Comparison of ENCODE assay signal across 23 cellular contexts in genomic region chr22:36267896-36268485, GRCh38.
"Had no signal": no experiment of that assay in that cellular context is flagged by ENCODE, and none has a peak within 500 bp of the region (broad histone marks: within the 10 kb centered on the region; RNA-seq: fewer than 3 reads in every experiment).

No MANE protein-coding gene starts in this region.

- H3K9me3 Mint-ChIP-seq: naive B cell; stimulated activated naive B cell treated with anti-CD40 and anti-IgM and Interleukin-4, amounts not matched to agents 10 μg/mL and 1 μg/mL and 100 μg/mL, for 72 hours; stimulated activated naive CD8-positive, alpha-beta T cell treated with anti-CD3 and anti-CD28 coated beads, Interleukin-15, amount 100 ng/mL, for 72 hours had no signal

- H3K27ac Mint-ChIP-seq: nephron progenitor cell; stimulated activated naive B cell treated with anti-CD40 and anti-IgM and Interleukin-4, amounts not matched to agents 10 μg/mL and 1 μg/mL and 100 μg/mL, for 72 hours had no signal

- H3K4me1 Mint-ChIP-seq: naive B cell; stimulated activated naive B cell treated with anti-CD40 and anti-IgM and Interleukin-4, amounts not matched to agents 10 μg/mL and 1 μg/mL and 100 μg/mL, for 72 hours; stimulated activated naive CD8-positive, alpha-beta T cell treated with anti-CD3 and anti-CD28 coated beads, Interleukin-15, amount 100 ng/mL, for 72 hours had no signal

- H3K4me2 ChIP-seq: hepatocyte had no signal

- H3K27me3 Mint-ChIP-seq: naive B cell; stimulated activated naive B cell treated with anti-CD40 and anti-IgM and Interleukin-4, amounts not matched to agents 10 μg/mL and 1 μg/mL and 100 μg/mL, for 72 hours; stimulated activated naive CD8-positive, alpha-beta T cell treated with anti-CD3 and anti-CD28 coated beads, Interleukin-15, amount 100 ng/mL, for 72 hours had no signal

- H3K4me3 ChIP-seq: dorsolateral prefrontal cortex, hepatocyte, lung, spleen, thoracic aorta had no signal

- ATAC-seq: left cardiac atrium; left ventricle myocardium superior; sciatic nerve; stimulated activated naive B cell treated with anti-CD40 and anti-IgM and Interleukin-4, amounts not matched to agents 10 μg/mL and 1 μg/mL and 100 μg/mL, for 72 hours; stimulated activated naive CD8-positive, alpha-beta T cell treated with anti-CD3 and anti-CD28 coated beads, Interleukin-15, amount 100 ng/mL, for 72 hours had no signal

- H3K9me3 ChIP-seq: neutrophil, spleen, thoracic aorta had no signal

- H2AFZ ChIP-seq: hepatocyte had no signal

- H3K4me3 Mint-ChIP-seq: naive B cell; nephron progenitor cell; stimulated activated naive B cell treated with anti-CD40 and anti-IgM and Interleukin-4, amounts not matched to agents 10 μg/mL and 1 μg/mL and 100 μg/mL, for 72 hours; stimulated activated naive CD8-positive, alpha-beta T cell treated with anti-CD3 and anti-CD28 coated beads, Interleukin-15, amount 100 ng/mL, for 72 hours had no signal

- H3K79me2 ChIP-seq: hepatocyte had no signal

- DNase-seq: cortex of kidney; dorsolateral prefrontal cortex; effector CD8-positive, alpha-beta T cell; foreskin melanocyte; kidney; left cardiac atrium; left ventricle myocardium superior; mesenchymal stem cell; naive B cell; nephron progenitor cell; spleen; stimulated activated CD4-positive, alpha-beta T cell treated with anti-CD3 and anti-CD28 coated beads, Interleukin-15, amount 100 ng/mL, for 24 hours; stimulated activated CD4-positive, alpha-beta T cell treated with anti-CD3 and anti-CD28 coated beads, Interleukin-1b, Interleukin-23, amount 100 ng/mL, for 48 hours; stimulated activated CD4-positive, alpha-beta T cell treated with anti-CD3 and anti-CD28 coated beads, Interleukin-4, amount 100 ng/mL, for 24 hours; stimulated activated naive B cell treated with anti-CD40 and anti-IgM and Interleukin-4, amounts not matched to agents 10 μg/mL and 1 μg/mL and 100 μg/mL, for 72 hours; stimulated activated naive CD8-positive, alpha-beta T cell treated with anti-CD3 and anti-CD28 coated beads, Interleukin-15, amount 100 ng/mL, for 72 hours; substantia nigra; trophoblast cell had no signal

- H3K27ac ChIP-seq: dorsolateral prefrontal cortex, hepatocyte, neutrophil, spleen, thoracic aorta had no signal

- FAIRE-seq: kidney had no signal

- H3K27me3 ChIP-seq: dorsolateral prefrontal cortex, hepatocyte, spleen had no signal
